Comparison of ENCODE assay signal across 9 cellular contexts in the genomic region with DNA sequence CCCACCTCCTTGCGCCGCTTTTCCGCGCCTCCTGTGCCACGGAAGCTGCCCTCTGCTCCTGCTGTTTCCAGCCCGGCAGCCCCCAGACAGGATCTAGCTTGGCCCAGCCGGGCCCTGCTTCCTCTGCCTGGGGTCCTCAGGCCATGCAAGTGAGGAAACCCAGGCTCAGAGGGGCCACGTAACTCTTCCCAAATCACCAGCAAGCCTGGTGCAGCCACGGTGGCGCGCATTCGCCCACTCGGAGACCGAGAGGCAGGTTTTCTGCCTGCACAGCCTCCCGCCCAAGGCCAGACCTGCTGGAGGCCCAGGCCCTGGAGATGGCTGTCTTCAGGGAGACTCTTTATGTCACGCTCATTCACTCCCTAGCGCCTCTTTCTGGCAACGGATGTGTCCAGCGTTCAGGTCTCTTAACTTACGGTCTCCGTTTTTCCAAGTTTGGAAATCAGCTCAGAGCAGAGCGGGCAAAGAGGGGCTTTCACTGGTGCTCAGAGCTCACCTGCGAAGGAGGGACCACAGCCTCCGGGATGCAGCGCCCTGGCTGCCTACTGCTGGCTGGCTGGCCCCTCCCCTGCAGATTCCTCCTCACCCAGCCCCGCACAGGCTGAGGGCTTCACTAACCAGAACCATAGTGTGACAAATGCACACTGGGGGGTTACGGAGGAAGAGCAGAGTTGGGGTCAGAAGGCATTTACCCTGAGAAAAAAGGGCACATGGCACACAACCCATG. TPM values are rescaled to one million over a fixed set of nuclear protein-coding genes. Genes with fewer than 3 reads are reported as not detected.
DNase-seq lines count a peak whose midpoint lies in the region; FAIRE-seq and TF ChIP-seq lines count a peak whose summit lies in the region.
"Had no signal": no experiment of that assay in that cellular context is flagged by ENCODE, and none has a peak within 500 bp of the region (broad histone marks: within the 10 kb centered on the region; RNA-seq: fewer than 3 reads in every experiment).

No MANE protein-coding gene starts in this region.

- H3K4me2 ChIP-seq in mesenchymal stem cell (ENCODE audit: low read length, poor library complexity, severe bottlenecking) = peak overlapping the region; percentile 89

- H3K79me1 ChIP-seq in mesenchymal stem cell (replicated peaks; ENCODE audit: low read length, poor library complexity, severe bottlenecking) = no peaks in the 10 kb centered on the region

- WGBS in mesenchymal stem cell = 34% methylated on average over 26 of the region's 27 CpGs

- H3K9ac ChIP-seq in mesenchymal stem cell (ENCODE audit: low read length) = no peak overlapping the region
- H3K9ac ChIP-seq in subcutaneous abdominal adipose tissue (ENCODE audit: low read length in 5 of 5) = peak overlapping the region in 2 of 5 donors; percentile 56 to 72

- H3K4me3 ChIP-seq in epithelial cell of proximal tubule (ENCODE audit: low read depth, low read length) = peak overlapping the region; percentile 35
- H3K4me3 ChIP-seq in mesenchymal stem cell (ENCODE audit: insufficient read depth in 1 of 2, low read depth in 1 of 2, low read length in 2 of 2) = peak overlapping the region; percentile 12 to 60
- H3K4me3 ChIP-seq in subcutaneous abdominal adipose tissue (ENCODE audit: low read depth in 1 of 5, low read length in 5 of 5) = peak overlapping the region; percentile 54 to 68 (median 65)

- H3K27me3 ChIP-seq in mesenchymal stem cell (ENCODE audit: control insufficient read depth in 1 of 2, insufficient read depth in 1 of 2, low read length in 2 of 2) (peaks cover 46 to 80% of the 10 kb centered on the region in 2 experiments), subcutaneous abdominal adipose tissue (ENCODE audit: control insufficient read depth in 5 of 5, insufficient read depth in 4 of 5, low read length in 5 of 5) (peaks cover 0 to 35% (median 10%) of the 10 kb centered on the region in 5 donors)

- H2BK15ac ChIP-seq in mesenchymal stem cell (ENCODE audit: low read depth, poor library complexity, severe bottlenecking) = no peak overlapping the region

- H3K36me3 ChIP-seq in mesenchymal stem cell (ENCODE audit: control insufficient read depth in 1 of 2, insufficient read depth in 2 of 2, low read depth in 1 of 2, low read length in 2 of 2) = no peaks in the 10 kb centered on the region
- H3K36me3 ChIP-seq in subcutaneous abdominal adipose tissue (ENCODE audit: control insufficient read depth in 5 of 5, insufficient read depth in 5 of 5, low read length in 5 of 5) = no peaks in the 10 kb centered on the region

- no peak overlapping the region for H3K4ac ChIP-seq in mesenchymal stem cell (ENCODE audit: low read depth in 1 of 2, low read length in 2 of 2)

- FAIRE-seq in H54 (lab: Jason Lieb, UNC) = no peak

- no peak overlapping the region for H2AK5ac ChIP-seq in mesenchymal stem cell (ENCODE audit: low read length, severe bottlenecking)

- H3K18ac ChIP-seq in mesenchymal stem cell (ENCODE audit: low read depth in 1 of 2, low read length in 2 of 2) = no peak overlapping the region

- DNase-seq in NCI-H146 (lab: John Stamatoyannopoulos, UW) (peak; percentile 36), NCI-H146 treated with DMSO at 0.1 percent for 48 hours (lab: John Stamatoyannopoulos, UW; ENCODE audit: unreplicated experiment) (no peak), epithelial cell of proximal tubule (ENCODE audit: low read depth) (no peak), mesenchymal stem cell (no peak), NCI-H774 (lab: John Stamatoyannopoulos, UW) (no peak), GDM1 (lab: John Stamatoyannopoulos, UW) (no peak), H54 (ENCODE audit: insufficient read length, low spot score) (no peak)
- DNase-seq: NCI-H446 treated with DMSO at 0.1 percent for 48 hours had no signal

- H3K14ac ChIP-seq in mesenchymal stem cell (ENCODE audit: low read length in 2 of 2) = no peak overlapping the region

- no peak overlapping the region for H3K23ac ChIP-seq in mesenchymal stem cell (ENCODE audit: low read length in 2 of 2)

- no peak overlapping the region for H2BK120ac ChIP-seq in mesenchymal stem cell (ENCODE audit: low read depth, low read length)

- no peak overlapping the region for H2BK12ac ChIP-seq in mesenchymal stem cell (ENCODE audit: low read length in 2 of 2)

- H2AFZ ChIP-seq in mesenchymal stem cell (ENCODE audit: low read depth, low read length) = no peak overlapping the region

- H4K8ac ChIP-seq in mesenchymal stem cell (ENCODE audit: low read length) = no peak overlapping the region

- H3K9me3 ChIP-seq in mesenchymal stem cell (ENCODE audit: control insufficient read depth, low read length) (no peaks in the 10 kb centered on the region), subcutaneous abdominal adipose tissue (ENCODE audit: control insufficient read depth in 5 of 5, low read length in 5 of 5) (no peaks in the 10 kb centered on the region)

- H3K4me1 ChIP-seq in mesenchymal stem cell (ENCODE audit: control insufficient read depth, insufficient read depth, low read depth, low read length) = peaks cover 19% of the 10 kb centered on the region
- H3K4me1 ChIP-seq in subcutaneous abdominal adipose tissue (ENCODE audit: control insufficient read depth in 5 of 5, insufficient read depth in 5 of 5, low read length in 5 of 5) = peaks cover 6 to 21% (median 20%) of the 10 kb centered on the region in 5 donors

- no peak overlapping the region for H2BK5ac ChIP-seq in mesenchymal stem cell (ENCODE audit: low read depth, low read length, poor library complexity, severe bottlenecking)

- no peak overlapping the region for H4K91ac ChIP-seq in mesenchymal stem cell (ENCODE audit: low read length)

- H3K27ac ChIP-seq in mesenchymal stem cell (ENCODE audit: low read length, poor library complexity, severe bottlenecking) = no peak overlapping the region
- no peak overlapping the region for H3K27ac ChIP-seq in subcutaneous abdominal adipose tissue (ENCODE audit: low read depth, low read length)

- no peak for TF ChIP-seq CTCF in epithelial cell of proximal tubule (conservative IDR thresholded peaks at IDR 0.05; ENCODE audit: low read depth, low read length)

- no peak for TF ChIP-seq POLR2A in H54 (IDR thresholded peaks at IDR 0.05; ENCODE audit: low read depth, low read length)

RNA-seq across cellular contexts. Expression of gene CEP170B, which starts 20.6 kb away (rescaled TPM):
- 28.9 and 30.9 TPM in 2 replicates for total RNA-seq in epithelial cell of proximal tubule
- 11.4 TPM for polyA plus RNA-seq in mesenchymal stem cell (2013, experiment 1 of 2)
- 11.1 TPM for polyA plus RNA-seq in mesenchymal stem cell (2013, experiment 2 of 2)

RNA-seq across cellular contexts. Expression of gene ZBTB42, which starts 43.6 kb away (rescaled TPM):
- 5.4 and 7.8 TPM in 2 replicates for total RNA-seq in epithelial cell of proximal tubule
- polyA plus RNA-seq in mesenchymal stem cell (2013, experiment 1 of 2) = 1.8 TPM
- polyA plus RNA-seq in mesenchymal stem cell (2013, experiment 2 of 2) = 1.6 TPM

RNA-seq across cellular contexts. Expression of gene AKT1, which starts 48.9 kb away (rescaled TPM):
- 162 and 203 TPM in 2 replicates for total RNA-seq in epithelial cell of proximal tubule
- polyA plus RNA-seq in mesenchymal stem cell (2013, experiment 1 of 2) = 106 TPM
- 108 TPM for polyA plus RNA-seq in mesenchymal stem cell (2013, experiment 2 of 2)
